13 cellular contexts compared by ENCODE assay signal in the genomic region with DNA sequence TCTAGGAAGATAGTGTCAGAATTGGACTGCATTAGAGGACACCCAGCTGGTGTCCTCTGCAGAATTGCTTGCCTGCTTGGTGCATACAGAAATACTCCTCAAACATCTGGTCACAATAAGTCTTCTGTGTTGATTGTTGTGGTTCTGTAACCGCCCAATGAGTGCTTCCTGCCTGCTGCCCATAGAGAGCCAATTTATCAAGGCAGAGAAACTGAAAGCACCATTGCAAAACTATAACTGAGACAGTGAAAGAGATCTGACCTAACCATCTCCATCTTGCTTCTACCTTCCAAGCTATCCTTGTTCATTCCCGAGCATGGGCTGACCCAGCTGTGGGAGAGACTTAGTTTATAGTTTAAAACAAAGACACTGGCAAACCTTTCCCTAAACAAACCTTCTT.
DNase-seq lines count a peak whose midpoint lies in the region; ATAC-seq and TF ChIP-seq lines count a peak whose summit lies in the region.
"Had no signal": no experiment of that assay in that cellular context is flagged by ENCODE, and none has a peak within 500 bp of the region (broad histone marks: within the 10 kb centered on the region; RNA-seq: fewer than 3 reads in every experiment).

No MANE protein-coding gene starts in this region.

- intact Hi-C loops in activated CD4-positive, alpha-beta memory T cell treated with anti-CD3 and anti-CD28 coated beads for 36 hours (cut with micrococcal nuclease): no loop called here

- H3K36me3 Mint-ChIP-seq in HFFc6 (ENCODE audit: low read depth) (0 out of 2 replicates have a peak, but pooled peaks cover 5% of the 10 kb centered on the region), osteocyte (ENCODE audit: unreplicated experiment) (no peaks in the 10 kb centered on the region)
- H3K36me3 Mint-ChIP-seq in activated CD4-positive, alpha-beta memory T cell treated with anti-CD3 and anti-CD28 coated beads for 36 hours: no peaks in the 10 kb centered on the region
- H3K36me3 Mint-ChIP-seq: stimulated activated naive B cell treated with anti-CD40 and anti-IgM and Interleukin-4, amounts not matched to agents 10 μg/mL and 1 μg/mL and 100 μg/mL, for 72 hours had no signal

- TF ChIP-seq CTCF in HFFc6 (IDR thresholded peaks at IDR 0.05) (no peak), osteocyte (IDR thresholded peaks at IDR 0.05) (no peak)

- no peaks in the 10 kb centered on the region for H3K4me1 Mint-ChIP-seq in HFFc6 (ENCODE audit: low read depth)
- H3K4me1 Mint-ChIP-seq in activated CD4-positive, alpha-beta memory T cell treated with anti-CD3 and anti-CD28 coated beads for 36 hours (ENCODE audit: low read depth): no peaks in the 10 kb centered on the region
- H3K4me1 Mint-ChIP-seq in osteocyte (ENCODE audit: unreplicated experiment): peaks cover 3% of the 10 kb centered on the region

- POLR2A ChIA-PET in activated CD4-positive, alpha-beta memory T cell treated with anti-CD3 and anti-CD28 coated beads for 36 hours (lab: Charles Lee): no interaction called here

- H3K4me3 Mint-ChIP-seq in HFFc6 (no peak overlapping the region), osteocyte (ENCODE audit: unreplicated experiment) (no peak overlapping the region)
- H3K4me3 Mint-ChIP-seq in activated CD4-positive, alpha-beta memory T cell treated with anti-CD3 and anti-CD28 coated beads for 36 hours: no peak overlapping the region
- H3K4me3 Mint-ChIP-seq: activated T-cell treated with anti-CD3 and anti-CD28 coated beads, Interleukin-2, amount 50 U/mL, for 72 hours; stimulated activated naive B cell treated with anti-CD40 and anti-IgM and Interleukin-4, amounts not matched to agents 10 μg/mL and 1 μg/mL and 100 μg/mL, for 72 hours had no signal

- DNase-seq in EL: peak; percentile 2
- DNase-seq in NOMO-1 treated with DMSO at 0.1 percent for 48 hours (lab: John Stamatoyannopoulos, UW; ENCODE audit: unreplicated experiment): peak; percentile 63
- DNase-seq in DMS53 (lab: John Stamatoyannopoulos, UW): no peak
- no peak for DNase-seq in HFFc6
- no peak for DNase-seq in activated CD4-positive, alpha-beta memory T cell treated with anti-CD3 and anti-CD28 coated beads for 36 hours
- DNase-seq in osteocyte (ENCODE audit: extremely low spot score, unreplicated experiment): no peak
- DNase-seq: activated T-cell treated with anti-CD3 and anti-CD28 coated beads, Interleukin-2, amount 50 U/mL, for 72 hours; glutamatergic neuron; NCI-H524; spleen; stimulated activated naive B cell treated with anti-CD40 and anti-IgM and Interleukin-4, amounts not matched to agents 10 μg/mL and 1 μg/mL and 100 μg/mL, for 72 hours had no signal

- CTCF ChIA-PET in activated CD4-positive, alpha-beta memory T cell treated with anti-CD3 and anti-CD28 coated beads for 36 hours (lab: Charles Lee): no interaction called here

- ATAC-seq in GM19467 (IDR thresholded peaks at IDR 0.05; ENCODE audit: unreplicated experiment) (peak; percentile 73), HG03039 (IDR thresholded peaks at IDR 0.05; ENCODE audit: unreplicated experiment) (peak; percentile 66)
- ATAC-seq: activated T-cell treated with anti-CD3 and anti-CD28 coated beads, Interleukin-2, amount 50 U/mL, for 72 hours; stimulated activated naive B cell treated with anti-CD40 and anti-IgM and Interleukin-4, amounts not matched to agents 10 μg/mL and 1 μg/mL and 100 μg/mL, for 72 hours had no signal

- H3K27ac Mint-ChIP-seq in HFFc6 (no peak overlapping the region), osteocyte (ENCODE audit: unreplicated experiment) (no peak overlapping the region)
- no peak overlapping the region for H3K27ac Mint-ChIP-seq in activated CD4-positive, alpha-beta memory T cell treated with anti-CD3 and anti-CD28 coated beads for 36 hours
- H3K27ac Mint-ChIP-seq: activated T-cell treated with anti-CD3 and anti-CD28 coated beads, Interleukin-2, amount 50 U/mL, for 72 hours; stimulated activated naive B cell treated with anti-CD40 and anti-IgM and Interleukin-4, amounts not matched to agents 10 μg/mL and 1 μg/mL and 100 μg/mL, for 72 hours had no signal

- H3K9me3 Mint-ChIP-seq in HFFc6 (peaks cover 54% of the 10 kb centered on the region), osteocyte (ENCODE audit: unreplicated experiment) (peaks cover 22% of the 10 kb centered on the region)
- peaks cover 9% of the 10 kb centered on the region for H3K9me3 Mint-ChIP-seq in activated CD4-positive, alpha-beta memory T cell treated with anti-CD3 and anti-CD28 coated beads for 36 hours

- H3K27me3 Mint-ChIP-seq in HFFc6 (ENCODE audit: insufficient read depth) (no peaks in the 10 kb centered on the region), osteocyte (ENCODE audit: unreplicated experiment) (no peaks in the 10 kb centered on the region)
- no peaks in the 10 kb centered on the region for H3K27me3 Mint-ChIP-seq in activated CD4-positive, alpha-beta memory T cell treated with anti-CD3 and anti-CD28 coated beads for 36 hours
- H3K27me3 Mint-ChIP-seq: stimulated activated naive B cell treated with anti-CD40 and anti-IgM and Interleukin-4, amounts not matched to agents 10 μg/mL and 1 μg/mL and 100 μg/mL, for 72 hours had no signal

Comparison
In these comparisons a context has a peak if more than half of its experiments do, and no peak if none do; other contexts are left out.
1. DNase-seq: peak in EL (single experiment) and NOMO-1 treated with DMSO at 0.1 percent for 48 hours (single experiment); none in DMS53 (single experiment), HFFc6 (single experiment), activated CD4-positive, alpha-beta memory T cell treated with anti-CD3 and anti-CD28 coated beads for 36 hours (single experiment) and osteocyte (single experiment).